In genomic region chr4:36310793-36311192, GRCh38 we compare ENCODE assay signal across 9 cellular contexts. TPM values are rescaled to one million over a fixed set of nuclear protein-coding genes. Genes with fewer than 3 reads are reported as not detected.
A peak's percentile ranks its signal among the peaks of the same experiment; 100 is the strongest.
DNase-seq lines count a peak whose midpoint lies in the region; ATAC-seq, FAIRE-seq and TF ChIP-seq lines count a peak whose summit lies in the region.
"Had no signal": no experiment of that assay in that cellular context is flagged by ENCODE, and none has a peak within 500 bp of the region (broad histone marks: within the 10 kb centered on the region; RNA-seq: fewer than 3 reads in every experiment).

No MANE protein-coding gene starts in this region.

- FAIRE-seq in bronchial epithelial cell (lab: Jason Lieb, UNC) = peak; percentile 68
- FAIRE-seq: G401.6 had no signal

- no peaks in the 10 kb centered on the region for H3K27me3 ChIP-seq in BLaER1 treated with 17β-estradiol and CSF1 and Interleukin-3, amounts not matched to agents 10 nM and 100 nM
- H3K27me3 ChIP-seq in bronchial epithelial cell (ENCODE audit: control insufficient read depth, insufficient read depth, low read length) = no peaks in the 10 kb centered on the region

- H3K4me2 ChIP-seq in BLaER1 treated with 17β-estradiol and CSF1 and Interleukin-3, amounts not matched to agents 10 nM and 100 nM = peak overlapping the region; percentile 74 to 98 (median 82)

- DNase-seq in bronchial epithelial cell (ENCODE audit: low read depth) (no peak), amniotic stem cell (lab: John Stamatoyannopoulos, UW) (no peak), superior temporal gyrus (ENCODE audit: extremely low spot score) (no peak)

- peak overlapping the region; percentile 94 to 100 (median 98) for H3K27ac ChIP-seq in BLaER1 treated with 17β-estradiol and CSF1 and Interleukin-3, amounts not matched to agents 10 nM and 100 nM

- peaks cover 75 to 99% (median 85%) of the 10 kb centered on the region in 10 experiments for H3K4me1 ChIP-seq in BLaER1 treated with 17β-estradiol and CSF1 and Interleukin-3, amounts not matched to agents 10 nM and 100 nM

- H3K9me3 ChIP-seq in BLaER1 treated with 17β-estradiol and CSF1 and Interleukin-3, amounts not matched to agents 10 nM and 100 nM (replicated peaks in 1 of 11) = peaks cover 0 to 11% (median 3%) of the 10 kb centered on the region in 11 experiments; a peak in 11 of 22 replicates

- TF ChIP-seq CTCF in bronchial epithelial cell (IDR thresholded peaks at IDR 0.05; ENCODE audit: insufficient read depth, low read length, severe bottlenecking) = no peak

- H3K4me3 ChIP-seq in BLaER1 treated with 17β-estradiol and CSF1 and Interleukin-3, amounts not matched to agents 10 nM and 100 nM = peak overlapping the region; percentile 1 to 54 (median 44); a peak in 11 of 20 replicates
- H3K4me3 ChIP-seq in bronchial epithelial cell (ENCODE audit: low read depth, low read length) = no peak overlapping the region

- H3K36me3 ChIP-seq in BLaER1 treated with 17β-estradiol and CSF1 and Interleukin-3, amounts not matched to agents 10 nM and 100 nM = no peaks in the 10 kb centered on the region
- H3K36me3 ChIP-seq in bronchial epithelial cell (ENCODE audit: control insufficient read depth, insufficient read depth, low read length) = no peaks in the 10 kb centered on the region

- H3K9ac ChIP-seq in BLaER1 treated with 17β-estradiol and CSF1 and Interleukin-3, amounts not matched to agents 10 nM and 100 nM = peak overlapping the region; percentile 82 to 93 (median 86)

- peak; percentile 80 for ATAC-seq in GM19467 (IDR thresholded peaks at IDR 0.05; ENCODE audit: unreplicated experiment)
- ATAC-seq in HG03575 (IDR thresholded peaks at IDR 0.05; ENCODE audit: extremely low read depth, insufficient number of reproducible peaks, low FRiP score, unreplicated experiment) = peak; percentile 43
- no peak for ATAC-seq in HG03457 (IDR thresholded peaks at IDR 0.05; ENCODE audit: unreplicated experiment)
- no peak for ATAC-seq in GM19328 (IDR thresholded peaks at IDR 0.05; ENCODE audit: unreplicated experiment)

- H4K20me1 ChIP-seq in BLaER1 treated with 17β-estradiol and CSF1 and Interleukin-3, amounts not matched to agents 10 nM and 100 nM = no peaks in the 10 kb centered on the region

RNA-seq across cellular contexts. Expression of gene DTHD1, which starts 29.4 kb away (rescaled TPM):
- total RNA-seq in bronchial epithelial cell = under 0.01 TPM in 2 replicates

Comparison
In these comparisons a context has a peak if more than half of its experiments do, and no peak if none do; other contexts are left out.
1. ATAC-seq: peak in GM19467 (single experiment) and HG03575 (single experiment); none in HG03457 (single experiment) and GM19328 (single experiment).